Comparison of ENCODE assay signal across 16 cellular contexts in genomic region chr16:48547530-48547929, GRCh38.
"Had no signal": no experiment of that assay in that cellular context is flagged by ENCODE, and none has a peak within 500 bp of the region (broad histone marks: within the 10 kb centered on the region; RNA-seq: fewer than 3 reads in every experiment).

No MANE protein-coding gene starts in this region.

- H3K27me3 Mint-ChIP-seq: stimulated activated naive B cell treated with anti-CD40 and anti-IgM and Interleukin-4, amounts not matched to agents 10 μg/mL and 1 μg/mL and 100 μg/mL, for 72 hours had no signal

- H3K27ac ChIP-seq: colonic mucosa, esophagus muscularis mucosa, ovary, SJSA1, suprapubic skin had no signal

- ATAC-seq: stimulated activated naive B cell treated with anti-CD40 and anti-IgM and Interleukin-4, amounts not matched to agents 10 μg/mL and 1 μg/mL and 100 μg/mL, for 72 hours; WTC11 had no signal

- H3K9me3 Mint-ChIP-seq: neural crest cell; stimulated activated naive B cell treated with anti-CD40 and anti-IgM and Interleukin-4, amounts not matched to agents 10 μg/mL and 1 μg/mL and 100 μg/mL, for 72 hours; WTC11 had no signal

- H3K4me3 ChIP-seq: colonic mucosa, esophagus muscularis mucosa, lung, ovary, SJSA1, suprapubic skin had no signal

- H3K4me3 Mint-ChIP-seq: neural crest cell; stimulated activated naive B cell treated with anti-CD40 and anti-IgM and Interleukin-4, amounts not matched to agents 10 μg/mL and 1 μg/mL and 100 μg/mL, for 72 hours; WTC11 had no signal

- H3K36me3 ChIP-seq: ovary had no signal

- H3K4me1 ChIP-seq: SJSA1, suprapubic skin had no signal

- DNase-seq: activated CD4-positive, alpha-beta T cell treated with anti-CD3 and anti-CD28 coated beads for 4 hours; activated effector memory CD4-positive, alpha-beta T cell treated with Interleukin-2 at 50 U/mL for 16 hours; activated naive CD4-positive, alpha-beta T cell treated with anti-CD3 and anti-CD28 coated beads, Interleukin-2, amount 50 U/mL, for 16 hours; colonic mucosa; kidney glomerular epithelial cell; ovary; stimulated activated CD4-positive, alpha-beta T cell treated with anti-CD3 and anti-CD28 coated beads, Interleukin-2, amount 100 ng/mL, for 48 hours; stimulated activated naive B cell treated with anti-CD40 and anti-IgM and Interleukin-4, amounts not matched to agents 10 μg/mL and 1 μg/mL and 100 μg/mL, for 72 hours; T-helper 2 cell; trophoblast cell had no signal

- H3K27ac Mint-ChIP-seq: stimulated activated naive B cell treated with anti-CD40 and anti-IgM and Interleukin-4, amounts not matched to agents 10 μg/mL and 1 μg/mL and 100 μg/mL, for 72 hours; WTC11 had no signal

- H3K4me1 Mint-ChIP-seq: neural crest cell, WTC11 had no signal

- H3K27me3 ChIP-seq: colonic mucosa, esophagus muscularis mucosa, ovary, SJSA1, suprapubic skin had no signal

- H3K9me3 ChIP-seq: colonic mucosa, esophagus muscularis mucosa, ovary, SJSA1, suprapubic skin had no signal
